In genomic region chrX:115968436-115969252, GRCh38 we compare ENCODE assay signal across 8 cellular contexts.
A peak's percentile ranks its signal among the peaks of the same experiment; 100 is the strongest.
DNase-seq lines count a peak whose midpoint lies in the region; ATAC-seq, FAIRE-seq and TF ChIP-seq lines count a peak whose summit lies in the region.

No MANE protein-coding gene starts in this region.

- ATAC-seq in GM21737 (IDR thresholded peaks at IDR 0.05; ENCODE audit: unreplicated experiment), result peak; percentile 79
- ATAC-seq in SK-N-SH treated with all-trans-retinoic acid at 6 μM for 48 hours, result peak; percentile 94
- peak; percentile 84 to 93 (median 91) for ATAC-seq in pancreas

- no peak for FAIRE-seq in pancreas (lab: Jason Lieb, UNC)

- H3K4me1 ChIP-seq in pancreas, result no peaks in the 10 kb centered on the region

- no peaks in the 10 kb centered on the region for H3K27me3 ChIP-seq in MG63
- peaks cover 0 to 4% (median under 1%) of the 10 kb centered on the region in 4 donors for H3K27me3 ChIP-seq in pancreas

- no peaks in the 10 kb centered on the region for H3K4me1 Mint-ChIP-seq in HFFc6 (ENCODE audit: low read depth)

- TF ChIP-seq CTCF in pancreas (IDR thresholded peaks at IDR 0.05), result no peak
- no peak for TF ChIP-seq CTCF in HFFc6 (IDR thresholded peaks at IDR 0.05)

- no peaks in the 10 kb centered on the region for H3K27me3 Mint-ChIP-seq in HFFc6 (ENCODE audit: insufficient read depth)

- H3K4me3 ChIP-seq in MG63 (peak overlapping the region; percentile 64), pancreas (peak overlapping the region; percentile 19 to 56 (median 37))

- H3K27ac Mint-ChIP-seq in HFFc6, result no peak overlapping the region

- H3K27ac ChIP-seq in pancreas, result peak overlapping the region in 2 of 4 donors; percentile 16 to 45

- H3K9me3 Mint-ChIP-seq in HFFc6, result no peaks in the 10 kb centered on the region; the same call in 1 of the 2 replicates

- H3K36me3 Mint-ChIP-seq in HFFc6 (ENCODE audit: low read depth), result no peaks in the 10 kb centered on the region

- DNase-seq in DMS114 treated with DMSO at 0.1 percent for 48 hours (lab: John Stamatoyannopoulos, UW; ENCODE audit: unreplicated experiment) (peak; percentile 48), MG63 (peak; percentile 46), glomerular visceral epithelial cell (ENCODE audit: extremely low spot score) (peak; percentile 60), pancreas (peak in 5 of 6 donors; percentile 36 to 66 (median 39)), HFFc6 (no peak)
- DNase-seq in stimulated activated CD4-positive, alpha-beta T cell treated with anti-CD3 and anti-CD28 coated beads, Interleukin-4, amount 100 ng/mL, for 1 hour, result no peak

- intact Hi-C loops in pancreas (cut with DNase I), result no loop called here

- H3K9me3 ChIP-seq in MG63 (no peaks in the 10 kb centered on the region), pancreas (no peaks in the 10 kb centered on the region)

- 2 to 9% methylated on average over 47 to 48 of the region's 48 CpGs for WGBS in pancreas, 2 donors

- no peak overlapping the region for H3K4me3 Mint-ChIP-seq in HFFc6

- H3K36me3 ChIP-seq in MG63 (no peaks in the 10 kb centered on the region), pancreas (no peaks in the 10 kb centered on the region)

TF ChIP-seq in SK-N-SH treated with all-trans-retinoic acid at 6 μM for 48 hours, 23 proteins besides CTCF, POLR2A, EP300 and RAD21:
- TF ChIP-seq ZNF8 (CRISPR knock-in tag; IDR thresholded peaks at IDR 0.05) (no peak), POU6F1 (CRISPR knock-in tag; IDR thresholded peaks at IDR 0.05; ENCODE audit: borderline replicate concordance, low read depth) (no peak), ESRRG (CRISPR knock-in tag; IDR thresholded peaks at IDR 0.05) (no peak), ARNTL (CRISPR knock-in tag; IDR thresholded peaks at IDR 0.05; ENCODE audit: borderline replicate concordance, low read depth) (no peak), PPARA (CRISPR knock-in tag; IDR thresholded peaks at IDR 0.05; ENCODE audit: borderline replicate concordance) (no peak), SNAI2 (CRISPR knock-in tag; IDR thresholded peaks at IDR 0.05) (no peak), ZFP3 (CRISPR knock-in tag; IDR thresholded peaks at IDR 0.05) (no peak), CREB5 (CRISPR knock-in tag; IDR thresholded peaks at IDR 0.05; ENCODE audit: low read depth) (no peak), BACH2 (CRISPR knock-in tag; IDR thresholded peaks at IDR 0.05; ENCODE audit: borderline replicate concordance) (no peak), ZC3H10 (CRISPR knock-in tag; IDR thresholded peaks at IDR 0.05) (no peak), CSRNP3 (CRISPR knock-in tag; IDR thresholded peaks at IDR 0.05) (no peak), OSR1 (CRISPR knock-in tag; IDR thresholded peaks at IDR 0.05) (no peak), ZNF565 (CRISPR knock-in tag; conservative IDR thresholded peaks at IDR 0.05; ENCODE audit: low read depth) (no peak), ISL1 (CRISPR knock-in tag; IDR thresholded peaks at IDR 0.05) (no peak), TOX (CRISPR knock-in tag; IDR thresholded peaks at IDR 0.05; ENCODE audit: borderline replicate concordance) (no peak), TCF4 (CRISPR knock-in tag; IDR thresholded peaks at IDR 0.05; ENCODE audit: borderline replicate concordance) (no peak)

Comparison
In these comparisons a context has a peak if more than half of its experiments do, and no peak if none do; other contexts are left out.
1. DNase-seq: peak in DMS114 treated with DMSO at 0.1 percent for 48 hours (single experiment), MG63 (single experiment), glomerular visceral epithelial cell (single experiment) and pancreas (5 of 6); none in HFFc6 (single experiment) and stimulated activated CD4-positive, alpha-beta T cell treated with anti-CD3 and anti-CD28 coated beads, Interleukin-4, amount 100 ng/mL, for 1 hour (single experiment).
2. Peak in every context shown above with its lines, with median percentiles within 50 percentile points of each other: ATAC-seq.